ENCODE assay signal across 1 cellular context in genomic region chr2:64608867-64609228, GRCh38.
TF ChIP-seq lines count a peak whose summit lies in the region.

No MANE protein-coding gene starts in this region.

TF ChIP-seq in GM12878, 131 proteins besides CTCF, POLR2A, EP300 and RAD21 (continued from another document):
- TF ChIP-seq MLLT1 (IDR thresholded peaks at IDR 0.05) (peak; percentile 58; the same call in 1 of the 2 replicates), NFXL1 (IDR thresholded peaks at IDR 0.05; ENCODE audit: borderline replicate concordance) (no peak), EGR1 (IDR thresholded peaks at IDR 0.05; ENCODE audit: borderline replicate concordance in 1 of 2, low read depth in 2 of 2, low read length in 2 of 2) (no peak), SMAD1 (IDR thresholded peaks at IDR 0.05; ENCODE audit: low read depth, partially characterized antibody) (no peak), ZBTB4 (CRISPR knock-in tag; IDR thresholded peaks at IDR 0.05) (no peak), SKIL (IDR thresholded peaks at IDR 0.05; ENCODE audit: low read depth, poor library complexity, severe bottlenecking) (no peak), CHD1 (IDR thresholded peaks at IDR 0.05; ENCODE audit: low read depth, low read length) (no peak), BRCA1 (IDR thresholded peaks at IDR 0.05; ENCODE audit: low read depth, low read length) (no peak), ZSCAN29 (IDR thresholded peaks at IDR 0.05) (no peak), SREBF1 (IDR thresholded peaks at IDR 0.05; ENCODE audit: low read length) (no peak), EED (IDR thresholded peaks at IDR 0.05; ENCODE audit: low read depth) (0 out of 2 replicates have a peak, but pooled peaks have one; percentile 24), SIX5 (IDR thresholded peaks at IDR 0.05; ENCODE audit: low read depth, low read length, severe bottlenecking) (no peak), BACH1 (IDR thresholded peaks at IDR 0.05; ENCODE audit: borderline replicate concordance) (no peak), ZNF24 (IDR thresholded peaks at IDR 0.05) (no peak), ZBTB11 (CRISPR knock-in tag; IDR thresholded peaks at IDR 0.05) (no peak), BCL11A (IDR thresholded peaks at IDR 0.05; ENCODE audit: low read depth, low read length) (no peak), HDAC2 (IDR thresholded peaks at IDR 0.05) (no peak), HDGF (IDR thresholded peaks at IDR 0.05) (0 out of 2 replicates have a peak, but pooled peaks have one; percentile 69)
